Comparison of ENCODE assay signal across 14 cellular contexts in the genomic region with DNA sequence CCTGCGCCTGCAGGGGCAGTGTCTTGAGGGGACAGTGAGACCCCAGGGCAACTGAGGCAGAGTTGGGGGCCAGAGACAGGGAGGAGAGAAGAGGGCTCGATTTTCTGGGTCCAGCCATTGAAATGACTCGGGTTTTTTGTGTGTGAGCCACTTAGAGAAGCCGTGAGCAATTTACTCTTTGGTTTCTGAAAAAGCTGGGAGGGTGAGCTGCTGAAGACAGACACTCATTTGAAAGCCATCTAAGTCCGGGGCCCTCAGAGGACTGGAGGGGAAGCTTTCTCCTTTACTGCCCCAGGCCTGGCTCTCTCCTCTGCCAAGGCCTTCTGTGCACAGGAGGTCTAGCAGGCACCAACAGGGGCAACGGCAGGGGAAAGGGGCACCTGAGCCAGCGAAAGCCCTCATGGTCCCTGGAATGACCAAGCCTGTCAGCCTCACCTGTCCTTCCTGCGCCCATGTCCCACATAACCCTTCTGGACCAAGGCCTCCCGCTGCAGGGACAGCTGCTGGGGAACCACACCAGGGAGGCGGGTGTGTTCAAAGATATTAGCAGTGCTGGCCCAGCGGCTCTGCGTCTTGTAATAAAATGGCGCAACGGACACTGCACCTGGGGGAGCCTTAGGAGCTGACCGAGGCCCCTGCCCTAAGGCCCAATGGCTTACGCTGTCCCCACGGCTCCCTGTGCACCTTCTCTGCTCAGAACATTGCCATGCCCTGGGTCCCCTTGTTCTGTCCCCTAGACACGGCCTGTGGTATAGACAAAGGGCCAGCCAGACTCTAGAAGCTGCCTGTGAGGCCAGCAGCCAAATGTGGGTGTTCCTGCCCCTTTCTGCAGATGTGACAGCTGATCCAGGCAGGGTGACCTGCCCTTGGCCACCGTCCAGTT. TPM values are rescaled to one million over a fixed set of nuclear protein-coding genes. Genes with fewer than 3 reads are reported as not detected.
DNase-seq lines count a peak whose midpoint lies in the region; TF ChIP-seq lines count a peak whose summit lies in the region.
"Had no signal": no experiment of that assay in that cellular context is flagged by ENCODE, and none has a peak within 500 bp of the region (broad histone marks: within the 10 kb centered on the region; RNA-seq: fewer than 3 reads in every experiment).

No MANE protein-coding gene starts in this region.

- H3K36me3 Mint-ChIP-seq in endodermal cell (ENCODE audit: low read depth), result peaks cover 34% of the 10 kb centered on the region
- peaks cover 19% of the 10 kb centered on the region for H3K36me3 Mint-ChIP-seq in progenitor cell of endocrine pancreas (ENCODE audit: insufficient read depth)

- H3K27ac Mint-ChIP-seq in endodermal cell (peak overlapping the region; percentile 26), progenitor cell of endocrine pancreas (peak overlapping the region; percentile 24)

- H3K4me3 Mint-ChIP-seq in endodermal cell, result no peak overlapping the region
- no peak overlapping the region for H3K4me3 Mint-ChIP-seq in progenitor cell of endocrine pancreas (ENCODE audit: low read depth)

- no peaks in the 10 kb centered on the region for H3K4me1 Mint-ChIP-seq in endodermal cell
- no peaks in the 10 kb centered on the region for H3K4me1 Mint-ChIP-seq in progenitor cell of endocrine pancreas (ENCODE audit: low read depth)

- H3K4me3 ChIP-seq in endodermal cell (ENCODE audit: low read length), result no peak overlapping the region
- H3K4me3 ChIP-seq: ovary had no signal

- H3K9me3 ChIP-seq in endodermal cell (ENCODE audit: control insufficient read depth, low read length), result no peaks in the 10 kb centered on the region
- H3K9me3 ChIP-seq: BE2C, ovary had no signal

- H3K4me1 ChIP-seq in endodermal cell (ENCODE audit: control insufficient read depth, insufficient read depth, low read length), result no peaks in the 10 kb centered on the region
- H3K4me1 ChIP-seq: BE2C had no signal

- peaks cover 5% of the 10 kb centered on the region for H3K9me3 Mint-ChIP-seq in endodermal cell
- peaks cover 7% of the 10 kb centered on the region for H3K9me3 Mint-ChIP-seq in progenitor cell of endocrine pancreas (ENCODE audit: low read depth)

- TF ChIP-seq POLR2A in erythroblast (IDR thresholded peaks at IDR 0.05; ENCODE audit: low read length), result no peak

- TF ChIP-seq CTCF in endodermal cell (conservative IDR thresholded peaks at IDR 0.05) (no peak), progenitor cell of endocrine pancreas (IDR thresholded peaks at IDR 0.05; ENCODE audit: unreplicated experiment) (no peak)

- no peak overlapping the region for H3K9ac ChIP-seq in endodermal cell (ENCODE audit: extremely low read depth, low read length, poor library complexity, severe bottlenecking)

- H3K27me3 Mint-ChIP-seq in endodermal cell (ENCODE audit: insufficient read depth) (no peaks in the 10 kb centered on the region), progenitor cell of endocrine pancreas (no peaks in the 10 kb centered on the region)

- no peak overlapping the region for H3K27ac ChIP-seq in endodermal cell (ENCODE audit: low read depth, low read length)
- H3K27ac ChIP-seq: ovary had no signal

- peaks cover 49% of the 10 kb centered on the region for H3K36me3 ChIP-seq in endodermal cell (ENCODE audit: control insufficient read depth, insufficient read depth, low read length)
- H3K36me3 ChIP-seq: ovary had no signal

- WGBS in endodermal cell (ENCODE audit: insufficient coverage in 1 of 2, insufficient read length in 1 of 2), 2 experiments, result 94 to 97% methylated on average over 14 to 19 of the region's 19 CpGs

- DNase-seq in NCI-H748 (lab: John Stamatoyannopoulos, UW; ENCODE audit: unreplicated experiment) (peak; percentile 59), NCI-H748 treated with DMSO at 0.1 percent for 48 hours (lab: John Stamatoyannopoulos, UW) (no peak), NCI-H2029 (lab: John Stamatoyannopoulos, UW) (peak; percentile 86), endodermal cell (peak; percentile 34), progenitor cell of endocrine pancreas (ENCODE audit: low spot score, unreplicated experiment) (no peak), erythroblast (lab: John Stamatoyannopoulos, UW) (no peak), T-helper 9 cell (no peak), OCI-M2 (lab: John Stamatoyannopoulos, UW; ENCODE audit: unreplicated experiment) (no peak)
- DNase-seq: activated CD4-positive, alpha-beta T cell treated with anti-CD3 and anti-CD28 coated beads for 4 hours; BE2C; central memory CD4-positive, alpha-beta T cell; effector CD8-positive, alpha-beta T cell; NCI-H146 had no signal

- H3K27me3 ChIP-seq in endodermal cell (ENCODE audit: control insufficient read depth, insufficient read depth, low read length, poor library complexity, severe bottlenecking), result no peaks in the 10 kb centered on the region
- H3K27me3 ChIP-seq: BE2C, ovary had no signal

RNA-seq across cellular contexts. Expression of gene HS6ST1, which starts 45.8 kb away (rescaled TPM):
- total RNA-seq in endodermal cell (100 to 1,000 TPM in 1 of 2 donors, 10 to 100 TPM in 1; 93.0 to 106 TPM), progenitor cell of endocrine pancreas (74.5 and 81.2 TPM in 2 replicates)
- polyA plus RNA-seq in endodermal cell (2013, experiment 1 of 2), result 81.5 TPM
- polyA plus RNA-seq in endodermal cell (2013, experiment 2 of 2), result 79.0 TPM

Comparison
In these comparisons a context has a peak if more than half of its experiments do, and no peak if none do; other contexts are left out.
1. DNase-seq: peak in NCI-H748 (single experiment), NCI-H2029 (single experiment) and endodermal cell (single experiment); none in NCI-H748 treated with DMSO at 0.1 percent for 48 hours (single experiment), progenitor cell of endocrine pancreas (single experiment), erythroblast (0 of 2), T-helper 9 cell (single experiment) and OCI-M2 (single experiment).